ENCODE assay signal across 8 cellular contexts in genomic region chr19:8513687-8514504, GRCh38. TPM values are rescaled to one million over a fixed set of nuclear protein-coding genes. Genes with fewer than 3 reads are reported as not detected.
DNase-seq lines count a peak whose midpoint lies in the region; ATAC-seq, FAIRE-seq and TF ChIP-seq lines count a peak whose summit lies in the region.

Gene ZNF414, minus strand, starts transcription at chr19:8514167. Its CDS starts 121 bp downstream, at chr19:8514046.

- H3K4me1 ChIP-seq in OCI-LY3 (ENCODE audit: low read length) (peaks cover 11% of the 10 kb centered on the region; the same call in 1 of the 2 replicates), mesodermal cell (ENCODE audit: control insufficient read depth, insufficient read depth, low read length, poor library complexity, severe bottlenecking) (peaks cover 19% of the 10 kb centered on the region)

- peak; percentile 83 for ATAC-seq in GM21526 (IDR thresholded peaks at IDR 0.05; ENCODE audit: low FRiP score, unreplicated experiment)

- H3K27ac ChIP-seq in OCI-LY3 (ENCODE audit: low read length) (peak within 1 kb of the TSS; percentile 72), mesodermal cell (ENCODE audit: low read depth, low read length, severe bottlenecking) (peak within 1 kb of the TSS; percentile 95)

- peak within 1 kb of the TSS; percentile 86 for H3K9ac ChIP-seq in OCI-LY3 (ENCODE audit: low read length)

- peaks cover 12% of the 10 kb centered on the region for H3K36me3 ChIP-seq in OCI-LY3 (replicated peaks; ENCODE audit: low read depth, low read length)
- peaks cover 4% of the 10 kb centered on the region for H3K36me3 ChIP-seq in mesodermal cell (ENCODE audit: control insufficient read depth, insufficient read depth, low read length)

- H3K4me3 ChIP-seq in OCI-LY3 (ENCODE audit: low read length) (peak within 1 kb of the TSS; percentile 85), mesodermal cell (ENCODE audit: extremely low read depth, insufficient read depth, low read length, poor library complexity, severe bottlenecking) (peak within 1 kb of the TSS; percentile 58)

- peaks cover 11% of the 10 kb centered on the region for H3K79me2 ChIP-seq in OCI-LY3 (ENCODE audit: low read length)

- no peaks in the 10 kb centered on the region for H3K9me3 ChIP-seq in OCI-LY3 (ENCODE audit: insufficient read depth, low read length)
- H3K9me3 ChIP-seq in mesodermal cell (ENCODE audit: control insufficient read depth, low read length) = no peaks in the 10 kb centered on the region

- peak within 1 kb of the TSS; percentile 88 for H3K4me2 ChIP-seq in OCI-LY3 (ENCODE audit: low read length)

- WGBS in mesodermal cell (ENCODE audit: insufficient coverage in 2 of 2), 2 experiments = 4 to 8% methylated on average over 36 to 65 of the region's 70 CpGs

- no peaks in the 10 kb centered on the region for H4K20me1 ChIP-seq in OCI-LY3 (ENCODE audit: insufficient read depth, low read length)

- peak within 1 kb of the TSS; percentile 91 for H2AFZ ChIP-seq in OCI-LY3 (ENCODE audit: low read depth, low read length)

- peak; percentile 75 for FAIRE-seq in endometrium (lab: Jason Lieb, UNC)

- H3K27me3 ChIP-seq in OCI-LY3 (ENCODE audit: low read depth, low read length) = peaks cover 7% of the 10 kb centered on the region; the same call in 1 of the 2 replicates

- TF ChIP-seq CTCF in OCI-LY3 (IDR thresholded peaks at IDR 0.05; ENCODE audit: low read depth, low read length) = no peak

- DNase-seq in DMS 273 (lab: John Stamatoyannopoulos, UW; ENCODE audit: unreplicated experiment) (peak; percentile 97), HuH-7.5 (ENCODE audit: low spot score) (peak; percentile 99)
- DNase-seq in activated CD8-positive, alpha-beta memory T cell treated with anti-CD3 and anti-CD28 coated beads, Interleukin-2, amount 50 U/mL, for 4 hours = peak; percentile 97
- DNase-seq in stimulated activated CD8-positive, alpha-beta memory T cell treated with anti-CD3 and anti-CD28 coated beads, Interleukin-15, amount 100 ng/mL, for 24 hours (ENCODE audit: low read depth) = peak; percentile 96

RNA-seq across cellular contexts. Expression of gene ZNF414, which starts in this region (rescaled TPM):
- polyA plus RNA-seq in mesodermal cell (2013, experiment 1 of 2) = 18.8 TPM
- 16.3 TPM for polyA plus RNA-seq in mesodermal cell (2013, experiment 2 of 2)

Comparison
In these comparisons a context has a peak if more than half of its experiments do, and no peak if none do; other contexts are left out.
1. Peak in every context shown above with its lines: DNase-seq, ATAC-seq, H3K4me3 ChIP-seq and H3K27ac ChIP-seq.